In genomic region chr5:66144074-66144798, GRCh38 we compare ENCODE assay signal across 1 cellular context.
TF ChIP-seq lines count a peak whose summit lies in the region.

Gene SREK1 (plus strand): TSS chr5:66144300. CDS start chr5:66144377, 77 bp downstream.

TF ChIP-seq in HepG2, 621 proteins besides CTCF, POLR2A, EP300 and RAD21 (continued from another document and continues in another):
- TF ChIP-seq HOMEZ (CRISPR knock-in tag; IDR thresholded peaks at IDR 0.05; ENCODE audit: low read depth) (peak; percentile 29; the same call in 1 of the 2 replicates), HINFP (CRISPR knock-in tag; IDR thresholded peaks at IDR 0.05; ENCODE audit: low read depth) (no peak), ZNF605 (CRISPR knock-in tag; IDR thresholded peaks at IDR 0.05) (peak; percentile 98), STAG1 (CRISPR knock-in tag; IDR thresholded peaks at IDR 0.05) (peak; percentile 18), TCF7 (IDR thresholded peaks at IDR 0.05; ENCODE audit: low read depth) (no peak), DMAP1 (CRISPR knock-in tag; IDR thresholded peaks at IDR 0.05) (peak; percentile 96), ATF3 (CRISPR knock-in tag; IDR thresholded peaks at IDR 0.05) (no peak), MTF2 (CRISPR knock-in tag; IDR thresholded peaks at IDR 0.05; ENCODE audit: borderline replicate concordance) (no peak), POLR2G (IDR thresholded peaks at IDR 0.05; ENCODE audit: low read depth, low read length) (peak; percentile 91), GABPA (IDR thresholded peaks at IDR 0.05; ENCODE audit: low read depth, low read length) (peak; percentile 51), GABPA (CRISPR knock-in tag; IDR thresholded peaks at IDR 0.05; ENCODE audit: low read depth) (no peak; the same call in 1 of the 2 replicates), PHF8 (CRISPR knock-in tag; IDR thresholded peaks at IDR 0.05) (peak; percentile 93), ZFP37 (CRISPR knock-in tag; IDR thresholded peaks at IDR 0.05; ENCODE audit: borderline replicate concordance) (peak; percentile 25; the same call in 1 of the 2 replicates), HDAC2 (CRISPR knock-in tag; IDR thresholded peaks at IDR 0.05) (no peak), BHLHE40 (IDR thresholded peaks at IDR 0.05; ENCODE audit: low read length) (peak; percentile 91), ZFP90 (CRISPR knock-in tag; IDR thresholded peaks at IDR 0.05; ENCODE audit: borderline replicate concordance) (peak; percentile 91), FOXP1 (IDR thresholded peaks at IDR 0.05) (no peak), FOXP1 (CRISPR knock-in tag; IDR thresholded peaks at IDR 0.05) (0 out of 2 replicates have a peak, but pooled peaks have one; percentile 9), JDP2 (CRISPR knock-in tag; IDR thresholded peaks at IDR 0.05; ENCODE audit: borderline replicate concordance) (no peak), ZNF777 (CRISPR knock-in tag; IDR thresholded peaks at IDR 0.05) (peak; percentile 91), FOSL1 (CRISPR knock-in tag; IDR thresholded peaks at IDR 0.05; ENCODE audit: borderline replicate concordance) (no peak; the same call in 1 of the 2 replicates), HNF4A (CRISPR knock-in tag; IDR thresholded peaks at IDR 0.05) (peak; percentile 32; the same call in 1 of the 2 replicates), DMTF1 (CRISPR knock-in tag; IDR thresholded peaks at IDR 0.05) (no peak; the same call in 1 of the 2 replicates), SMAD3 (CRISPR knock-in tag; IDR thresholded peaks at IDR 0.05) (no peak), ZNF451 (CRISPR knock-in tag; IDR thresholded peaks at IDR 0.05) (peak; percentile 82; the same call in 1 of the 2 replicates), ERF (CRISPR knock-in tag; IDR thresholded peaks at IDR 0.05) (peak; percentile 45; the same call in 1 of the 2 replicates), ZNF232 (CRISPR knock-in tag; IDR thresholded peaks at IDR 0.05; ENCODE audit: borderline replicate concordance) (peak; percentile 74), ZNF543 (CRISPR knock-in tag; IDR thresholded peaks at IDR 0.05) (peak; percentile 76; the same call in 1 of the 2 replicates), CBX1 (IDR thresholded peaks at IDR 0.05; ENCODE audit: low read depth) (peak; percentile 40), ZNF761 (CRISPR knock-in tag; conservative IDR thresholded peaks at IDR 0.05) (peak; percentile 67; the same call in 1 of the 2 replicates), PRPF4 (IDR thresholded peaks at IDR 0.05; ENCODE audit: low read depth, low read length, poor library complexity, severe bottlenecking) (peak; percentile 68), NFE2L1 (CRISPR knock-in tag; IDR thresholded peaks at IDR 0.05; ENCODE audit: borderline replicate concordance) (no peak), PPARG (CRISPR knock-in tag; conservative IDR thresholded peaks at IDR 0.05) (0 out of 2 replicates have a peak, but pooled peaks have one; percentile 24), NAIF1 (CRISPR knock-in tag; IDR thresholded peaks at IDR 0.05; ENCODE audit: borderline replicate concordance) (peak; percentile 94), PRMT3 (CRISPR knock-in tag; IDR thresholded peaks at IDR 0.05; ENCODE audit: borderline replicate concordance, low read depth) (peak; percentile 44; the same call in 1 of the 2 replicates), ZNF260 (CRISPR knock-in tag; IDR thresholded peaks at IDR 0.05; ENCODE audit: borderline replicate concordance, low read depth) (no peak), ZNF281 (CRISPR knock-in tag; IDR thresholded peaks at IDR 0.05; ENCODE audit: borderline replicate concordance) (peak; percentile 94), ZNF275 (CRISPR knock-in tag; IDR thresholded peaks at IDR 0.05; ENCODE audit: borderline replicate concordance) (peak; percentile 67; the same call in 1 of the 2 replicates)
- TF ChIP-seq, protein P1, sequence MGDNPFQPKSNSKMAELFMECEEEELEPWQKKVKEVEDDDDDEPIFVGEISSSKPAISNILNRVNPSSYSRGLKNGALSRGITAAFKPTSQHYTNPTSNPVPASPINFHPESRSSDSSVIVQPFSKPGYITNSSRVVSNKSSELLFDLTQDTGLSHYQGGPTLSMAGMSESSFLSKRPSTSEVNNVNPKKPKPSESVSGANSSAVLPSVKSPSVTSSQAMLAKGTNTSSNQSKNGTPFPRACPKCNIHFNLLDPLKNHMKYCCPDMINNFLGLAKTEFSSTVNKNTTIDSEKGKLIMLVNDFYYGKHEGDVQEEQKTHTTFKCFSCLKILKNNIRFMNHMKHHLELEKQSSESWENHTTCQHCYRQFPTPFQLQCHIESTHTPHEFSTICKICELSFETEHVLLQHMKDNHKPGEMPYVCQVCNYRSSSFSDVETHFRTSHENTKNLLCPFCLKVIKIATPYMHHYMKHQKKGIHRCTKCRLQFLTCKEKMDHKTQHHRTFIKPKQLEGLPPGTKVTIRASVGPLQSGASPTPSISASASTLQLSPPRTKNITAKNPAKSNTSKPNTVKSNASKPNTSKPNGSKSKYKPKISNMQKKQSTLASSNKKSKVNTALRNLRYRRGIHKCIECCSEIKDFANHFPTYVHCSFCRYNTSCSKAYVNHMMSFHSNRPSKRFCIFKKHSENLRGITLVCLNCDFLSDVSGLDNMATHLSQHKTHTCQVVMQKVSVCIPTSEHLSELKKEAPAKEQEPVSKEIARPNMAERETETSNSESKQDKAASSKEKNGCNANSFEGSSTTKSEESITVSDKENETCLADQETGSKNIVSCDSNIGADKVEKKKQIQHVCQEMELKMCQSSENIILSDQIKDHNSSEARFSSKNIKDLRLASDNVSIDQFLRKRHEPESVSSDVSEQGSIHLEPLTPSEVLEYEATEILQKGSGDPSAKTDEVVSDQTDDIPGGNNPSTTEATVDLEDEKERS (CRISPR knock-in tag; IDR thresholded peaks at IDR 0.05): no peak
- TF ChIP-seq, protein P2, sequence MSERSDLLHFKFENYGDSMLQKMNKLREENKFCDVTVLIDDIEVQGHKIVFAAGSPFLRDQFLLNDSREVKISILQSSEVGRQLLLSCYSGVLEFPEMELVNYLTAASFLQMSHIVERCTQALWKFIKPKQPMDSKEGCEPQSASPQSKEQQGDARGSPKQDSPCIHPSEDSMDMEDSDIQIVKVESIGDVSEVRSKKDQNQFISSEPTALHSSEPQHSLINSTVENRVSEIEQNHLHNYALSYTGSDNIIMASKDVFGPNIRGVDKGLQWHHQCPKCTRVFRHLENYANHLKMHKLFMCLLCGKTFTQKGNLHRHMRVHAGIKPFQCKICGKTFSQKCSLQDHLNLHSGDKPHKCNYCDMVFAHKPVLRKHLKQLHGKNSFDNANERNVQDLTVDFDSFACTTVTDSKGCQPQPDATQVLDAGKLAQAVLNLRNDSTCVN (CRISPR knock-in tag; IDR thresholded peaks at IDR 0.05; ENCODE audit: borderline replicate concordance): no peak
- TF ChIP-seq, protein P3, sequence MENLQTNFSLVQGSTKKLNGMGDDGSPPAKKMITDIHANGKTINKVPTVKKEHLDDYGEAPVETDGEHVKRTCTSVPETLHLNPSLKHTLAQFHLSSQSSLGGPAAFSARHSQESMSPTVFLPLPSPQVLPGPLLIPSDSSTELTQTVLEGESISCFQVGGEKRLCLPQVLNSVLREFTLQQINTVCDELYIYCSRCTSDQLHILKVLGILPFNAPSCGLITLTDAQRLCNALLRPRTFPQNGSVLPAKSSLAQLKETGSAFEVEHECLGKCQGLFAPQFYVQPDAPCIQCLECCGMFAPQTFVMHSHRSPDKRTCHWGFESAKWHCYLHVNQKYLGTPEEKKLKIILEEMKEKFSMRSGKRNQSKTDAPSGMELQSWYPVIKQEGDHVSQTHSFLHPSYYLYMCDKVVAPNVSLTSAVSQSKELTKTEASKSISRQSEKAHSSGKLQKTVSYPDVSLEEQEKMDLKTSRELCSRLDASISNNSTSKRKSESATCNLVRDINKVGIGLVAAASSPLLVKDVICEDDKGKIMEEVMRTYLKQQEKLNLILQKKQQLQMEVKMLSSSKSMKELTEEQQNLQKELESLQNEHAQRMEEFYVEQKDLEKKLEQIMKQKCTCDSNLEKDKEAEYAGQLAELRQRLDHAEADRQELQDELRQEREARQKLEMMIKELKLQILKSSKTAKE (CRISPR knock-in tag; IDR thresholded peaks at IDR 0.05; ENCODE audit: borderline replicate concordance): peak; percentile 58; the same call in 1 of the 2 replicates
- TF ChIP-seq, protein P4, sequence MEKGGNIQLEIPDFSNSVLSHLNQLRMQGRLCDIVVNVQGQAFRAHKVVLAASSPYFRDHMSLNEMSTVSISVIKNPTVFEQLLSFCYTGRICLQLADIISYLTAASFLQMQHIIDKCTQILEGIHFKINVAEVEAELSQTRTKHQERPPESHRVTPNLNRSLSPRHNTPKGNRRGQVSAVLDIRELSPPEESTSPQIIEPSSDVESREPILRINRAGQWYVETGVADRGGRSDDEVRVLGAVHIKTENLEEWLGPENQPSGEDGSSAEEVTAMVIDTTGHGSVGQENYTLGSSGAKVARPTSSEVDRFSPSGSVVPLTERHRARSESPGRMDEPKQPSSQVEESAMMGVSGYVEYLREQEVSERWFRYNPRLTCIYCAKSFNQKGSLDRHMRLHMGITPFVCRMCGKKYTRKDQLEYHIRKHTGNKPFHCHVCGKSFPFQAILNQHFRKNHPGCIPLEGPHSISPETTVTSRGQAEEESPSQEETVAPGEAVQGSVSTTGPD (CRISPR knock-in tag; IDR thresholded peaks at IDR 0.05): 0 out of 2 replicates have a peak, but pooled peaks have one; percentile 57
- TF ChIP-seq, protein P5, sequence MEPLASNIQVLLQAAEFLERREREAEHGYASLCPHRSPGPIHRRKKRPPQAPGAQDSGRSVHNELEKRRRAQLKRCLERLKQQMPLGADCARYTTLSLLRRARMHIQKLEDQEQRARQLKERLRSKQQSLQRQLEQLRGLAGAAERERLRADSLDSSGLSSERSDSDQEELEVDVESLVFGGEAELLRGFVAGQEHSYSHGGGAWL (CRISPR knock-in tag; IDR thresholded peaks at IDR 0.05): peak; percentile 30
